ENCODE assay signal across 24 cellular contexts in the genomic region with DNA sequence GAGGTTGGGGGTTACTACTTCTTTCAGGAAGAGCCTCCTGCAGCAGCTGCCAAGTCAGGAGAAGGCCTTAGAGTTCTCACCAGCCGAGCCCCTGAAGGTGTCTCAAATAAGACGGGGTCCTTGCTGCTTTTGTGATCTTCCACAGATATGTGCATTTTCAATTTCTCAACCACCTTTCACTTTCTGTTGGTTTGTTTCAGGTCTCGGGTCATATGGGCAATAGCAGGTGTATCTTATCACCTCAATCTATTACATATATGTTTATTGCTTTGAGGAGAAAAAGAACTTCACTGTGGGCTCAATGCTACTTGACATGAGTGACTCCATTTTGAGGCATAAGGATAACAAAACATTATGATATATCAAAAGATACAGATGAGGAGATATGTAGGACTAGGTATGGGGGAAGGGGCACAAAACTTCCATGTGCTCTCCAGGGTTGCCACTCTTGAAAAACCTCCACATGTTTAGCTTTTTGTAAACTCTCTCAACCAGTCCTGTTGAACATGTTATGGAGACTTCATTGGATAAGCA.
DNase-seq lines count a peak whose midpoint lies in the region; ATAC-seq and TF ChIP-seq lines count a peak whose summit lies in the region.
"Had no signal": no experiment of that assay in that cellular context is flagged by ENCODE, and none has a peak within 500 bp of the region (broad histone marks: within the 10 kb centered on the region; RNA-seq: fewer than 3 reads in every experiment).

No MANE protein-coding gene starts in this region.

- peak; percentile 88 for ATAC-seq in GM18505 (IDR thresholded peaks at IDR 0.05; ENCODE audit: unreplicated experiment)
- peak; percentile 75 for ATAC-seq in GM19463 (IDR thresholded peaks at IDR 0.05; ENCODE audit: unreplicated experiment)
- ATAC-seq in HG02759 (IDR thresholded peaks at IDR 0.05; ENCODE audit: unreplicated experiment) = peak; percentile 54
- ATAC-seq in HG03378 (IDR thresholded peaks at IDR 0.05; ENCODE audit: unreplicated experiment) = peak; percentile 54
- ATAC-seq in activated CD8-positive, alpha-beta T cell treated with anti-CD3 and anti-CD28 coated beads, Interleukin-2, amount 10 ng/mL, durations not matched to agents 7 days and 5 days = no peak
- ATAC-seq: activated naive CD8-positive, alpha-beta T cell treated with anti-CD3 and anti-CD28 coated beads, Interleukin-2, amount 50 U/mL, for 24 hours; esophagus mucosa; upper lobe of right lung had no signal

- no peak overlapping the region for H3K27ac Mint-ChIP-seq in activated CD8-positive, alpha-beta T cell treated with anti-CD3 and anti-CD28 coated beads, Interleukin-2, amount 10 ng/mL, durations not matched to agents 7 days and 5 days
- H3K27ac Mint-ChIP-seq: activated naive CD8-positive, alpha-beta T cell treated with anti-CD3 and anti-CD28 coated beads, Interleukin-2, amount 50 U/mL, for 24 hours; B cell; brain; HFFc6; memory B cell; naive B cell had no signal

- no peaks in the 10 kb centered on the region for H3K27me3 Mint-ChIP-seq in activated CD8-positive, alpha-beta T cell treated with anti-CD3 and anti-CD28 coated beads, Interleukin-2, amount 10 ng/mL, durations not matched to agents 7 days and 5 days (ENCODE audit: low read depth)
- H3K27me3 Mint-ChIP-seq: activated naive CD8-positive, alpha-beta T cell treated with anti-CD3 and anti-CD28 coated beads, Interleukin-2, amount 50 U/mL, for 24 hours; B cell; brain; memory B cell; naive B cell had no signal

- no peaks in the 10 kb centered on the region for H3K36me3 Mint-ChIP-seq in activated CD8-positive, alpha-beta T cell treated with anti-CD3 and anti-CD28 coated beads, Interleukin-2, amount 10 ng/mL, durations not matched to agents 7 days and 5 days (ENCODE audit: low read depth)
- H3K36me3 Mint-ChIP-seq: brain had no signal

- no peak for DNase-seq in activated CD4-positive, alpha-beta T cell treated with anti-CD3 and anti-CD28 coated beads for 4 hours
- DNase-seq in NK-92 treated with Interleukin-12 subunit alpha and Interleukin-12 subunit beta, amount 100 ng/mL, for 24 hours (lab: John Stamatoyannopoulos, UW) = no peak
- DNase-seq in activated CD8-positive, alpha-beta T cell treated with anti-CD3 and anti-CD28 coated beads, Interleukin-2, amount 10 ng/mL, durations not matched to agents 7 days and 5 days = no peak
- DNase-seq in activated CD4-positive, CD25-positive, alpha-beta regulatory T cell (lab: John Stamatoyannopoulos, UW) = no peak
- DNase-seq: activated effector memory CD4-positive, alpha-beta T cell treated with anti-CD3 and anti-CD28 coated beads, Interleukin-2, amount 50 U/mL, for 16 hours; activated naive CD8-positive, alpha-beta T cell treated with anti-CD3 and anti-CD28 coated beads, Interleukin-2, amount 50 U/mL, for 24 hours; effector CD8-positive, alpha-beta T cell; HFFc6; KBM-7; naive B cell; NCI-H187 treated with DMSO at 0.1 percent for 48 hours; NCI-H2227 treated with DMSO at 0.1 percent for 48 hours; NCI-H82; occipital lobe; SJCRH30; upper lobe of right lung had no signal

- no peak for TF ChIP-seq POLR2A in GM18505 (IDR thresholded peaks at IDR 0.05; ENCODE audit: borderline replicate concordance, extremely low read depth, insufficient read depth, insufficient read length)

- H3K4me3 Mint-ChIP-seq in activated CD8-positive, alpha-beta T cell treated with anti-CD3 and anti-CD28 coated beads, Interleukin-2, amount 10 ng/mL, durations not matched to agents 7 days and 5 days = no peak overlapping the region
- H3K4me3 Mint-ChIP-seq: activated naive CD8-positive, alpha-beta T cell treated with anti-CD3 and anti-CD28 coated beads, Interleukin-2, amount 50 U/mL, for 24 hours; B cell; brain; HFFc6; memory B cell; naive B cell had no signal

- H3K4me1 Mint-ChIP-seq in activated CD8-positive, alpha-beta T cell treated with anti-CD3 and anti-CD28 coated beads, Interleukin-2, amount 10 ng/mL, durations not matched to agents 7 days and 5 days (ENCODE audit: low read depth) = no peaks in the 10 kb centered on the region
- H3K4me1 Mint-ChIP-seq: activated naive CD8-positive, alpha-beta T cell treated with anti-CD3 and anti-CD28 coated beads, Interleukin-2, amount 50 U/mL, for 24 hours; B cell; brain; memory B cell; naive B cell had no signal

- CTCF ChIA-PET in activated CD8-positive, alpha-beta T cell treated with anti-CD3 and anti-CD28 coated beads, Interleukin-2, amount 10 ng/mL, durations not matched to agents 7 days and 5 days (lab: Charles Lee) = no interaction called here

- H3K9me3 Mint-ChIP-seq in activated CD8-positive, alpha-beta T cell treated with anti-CD3 and anti-CD28 coated beads, Interleukin-2, amount 10 ng/mL, durations not matched to agents 7 days and 5 days (ENCODE audit: insufficient read depth) = peaks cover 9% of the 10 kb centered on the region

- POLR2A ChIA-PET in activated CD8-positive, alpha-beta T cell treated with anti-CD3 and anti-CD28 coated beads, Interleukin-2, amount 10 ng/mL, durations not matched to agents 7 days and 5 days (lab: Charles Lee) = no interaction called here
